12 cellular contexts compared by ENCODE assay signal in genomic region chr3:7800006-7800780, GRCh38.
A peak's percentile ranks its signal among the peaks of the same experiment; 100 is the strongest.
DNase-seq lines count a peak whose midpoint lies in the region; ATAC-seq, FAIRE-seq and TF ChIP-seq lines count a peak whose summit lies in the region.
"Had no signal": no experiment of that assay in that cellular context is flagged by ENCODE, and none has a peak within 500 bp of the region (broad histone marks: within the 10 kb centered on the region; RNA-seq: fewer than 3 reads in every experiment).

No MANE protein-coding gene starts in this region.

- intact Hi-C loops in A673 (cut with micrococcal nuclease; ENCODE audit: unreplicated experiment) = loop anchor here (2.0 to 5.0 kb wide), 3 partner anchors 312 to 617 kb away; no protein-coding TSS in a partner anchor
- intact Hi-C loops in HepG2 (cut with micrococcal nuclease; ENCODE audit: unreplicated experiment) = no loop called here
- intact Hi-C loops in stomach (cut with DNase I; ENCODE audit: low total_unique reads) = no loop called here
- intact Hi-C loops in sigmoid colon (cut with DNase I) = no loop called here

- TF ChIP-seq CTCF in A673 (conservative IDR thresholded peaks at IDR 0.05; ENCODE audit: low read depth, low read length) = peak; percentile 61
- no peak for TF ChIP-seq CTCF in bronchial epithelial cell (IDR thresholded peaks at IDR 0.05; ENCODE audit: insufficient read depth, low read length, severe bottlenecking)
- TF ChIP-seq CTCF in HepG2 (CRISPR knock-in tag; IDR thresholded peaks at IDR 0.05) = no peak
- peak in 2 of 7 experiments; percentile 22 to 25 for TF ChIP-seq CTCF in stomach (IDR thresholded peaks at IDR 0.05)
- no peak for TF ChIP-seq CTCF in sigmoid colon (IDR thresholded peaks at IDR 0.05)

- BruUV-seq in A673 (replicated peaks; lab: Mats Ljungman, UMichigan) = no TSS peak
- BruUV-seq in HepG2 (replicated peaks; lab: Mats Ljungman, UMichigan) = no TSS peak

- no peak for ATAC-seq in HepG2
- ATAC-seq in HG02623 (IDR thresholded peaks at IDR 0.05; ENCODE audit: unreplicated experiment) = no peak
- ATAC-seq: activated T-cell treated with anti-CD3 and anti-CD28 coated beads, Interleukin-2, amount 50 U/mL, for 4 hours had no signal

- H3K4me2 ChIP-seq in HepG2 (ENCODE audit: low read depth, low read length) = no peak overlapping the region
- H3K4me2 ChIP-seq: BLaER1 had no signal

- H3K36me3 ChIP-seq in A673 (ENCODE audit: insufficient read depth, low read length, poor library complexity, severe bottlenecking) = no peaks in the 10 kb centered on the region
- no peaks in the 10 kb centered on the region for H3K36me3 ChIP-seq in bronchial epithelial cell (ENCODE audit: control insufficient read depth, insufficient read depth, low read length)
- no peaks in the 10 kb centered on the region for H3K36me3 ChIP-seq in HepG2 (replicated peaks in 1 of 2; ENCODE audit: control insufficient read depth in 1 of 2, insufficient read depth in 2 of 2, low read length in 2 of 2)
- H3K36me3 ChIP-seq in stomach = no peaks in the 10 kb centered on the region
- no peaks in the 10 kb centered on the region for H3K36me3 ChIP-seq in sigmoid colon
- H3K36me3 ChIP-seq: BLaER1 had no signal

- no peaks in the 10 kb centered on the region for H3K4me1 ChIP-seq in A673 (ENCODE audit: insufficient read depth, low read length, poor library complexity, severe bottlenecking)
- no peaks in the 10 kb centered on the region for H3K4me1 ChIP-seq in HepG2 (ENCODE audit: insufficient read depth, low read length)
- H3K4me1 ChIP-seq in stomach = peaks cover 0 to 5% (median 0%) of the 10 kb centered on the region in 4 donors
- no peaks in the 10 kb centered on the region for H3K4me1 ChIP-seq in sigmoid colon
- H3K4me1 ChIP-seq: BLaER1 had no signal

- FAIRE-seq in bronchial epithelial cell (lab: Jason Lieb, UNC) (no peak), HepG2 (lab: Jason Lieb, UNC) (no peak)

- H3K27me3 ChIP-seq in A673 (replicated peaks; ENCODE audit: insufficient read depth, low read depth, low read length, poor library complexity) (no peaks in the 10 kb centered on the region), bronchial epithelial cell (ENCODE audit: control insufficient read depth, insufficient read depth, low read length) (peaks cover 1% of the 10 kb centered on the region), HepG2 (ENCODE audit: control insufficient read depth in 1 of 2, insufficient read depth in 2 of 2, low read length in 2 of 2) (no peaks in the 10 kb centered on the region), stomach (no peaks in the 10 kb centered on the region), sigmoid colon (no peaks in the 10 kb centered on the region)
- H3K27me3 ChIP-seq: BLaER1 had no signal

- TF ChIP-seq EP300 in HepG2 (IDR thresholded peaks at IDR 0.05; ENCODE audit: low read depth in 2 of 2, low read length in 2 of 2) (no peak), HepG2 (CRISPR knock-in tag; IDR thresholded peaks at IDR 0.05; ENCODE audit: borderline replicate concordance) (no peak), stomach (IDR thresholded peaks at IDR 0.05) (no peak), sigmoid colon (IDR thresholded peaks at IDR 0.05) (no peak)

- H3K9me3 ChIP-seq in A673 (ENCODE audit: low read depth, low read length, poor library complexity, severe bottlenecking) (no peaks in the 10 kb centered on the region), HepG2 (ENCODE audit: low read length) (peaks cover 15% of the 10 kb centered on the region; the same call in 1 of the 2 replicates), stomach (no peaks in the 10 kb centered on the region), sigmoid colon (no peaks in the 10 kb centered on the region)
- H3K9me3 ChIP-seq: BLaER1 had no signal

- no peaks in the 10 kb centered on the region for H4K20me1 ChIP-seq in HepG2 (ENCODE audit: insufficient read depth, low read length)
- H4K20me1 ChIP-seq: BLaER1 had no signal

- 5% methylated on average over 4 of the region's 4 CpGs for WGBS in HepG2 (ENCODE audit: low lambda C conversion rate)
- 46 to 58% (median 54%) methylated on average over 4 of the region's 4 CpGs for WGBS in stomach, 5 donors
- WGBS in sigmoid colon, 2 donors = 50 to 67% methylated on average over 4 of the region's 4 CpGs

- no peak overlapping the region for H2AFZ ChIP-seq in HepG2 (ENCODE audit: low read length)

- H3K4me3 ChIP-seq in A673 (ENCODE audit: low read depth, low read length, poor library complexity, severe bottlenecking) (no peak overlapping the region), bronchial epithelial cell (ENCODE audit: low read depth, low read length) (no peak overlapping the region), HepG2 (replicated peaks in 1 of 3; ENCODE audit: insufficient read depth in 1 of 3, low read depth in 2 of 3, low read length in 3 of 3) (no peak overlapping the region), stomach (no peak overlapping the region), sigmoid colon (no peak overlapping the region)
- H3K4me3 ChIP-seq: BLaER1 had no signal

- CTCF ChIA-PET in A673 (lab: Charles Lee) = interaction anchor here (0.8 to 2.0 kb wide), 3 partner anchors 303 to 617 kb away, joined by 3 to 18 read pairs (median 5); no protein-coding TSS in a partner anchor
- CTCF ChIA-PET in HepG2 (lab: Yijun Ruan, JAX; ENCODE audit: low intra/inter-chr PET ratio, low total read pairs) = no interaction called here

- TF ChIP-seq RAD21 in HepG2 (CRISPR knock-in tag; IDR thresholded peaks at IDR 0.05) = no peak

- H3K79me2 ChIP-seq in HepG2 (ENCODE audit: insufficient read depth, low read length) = no peaks in the 10 kb centered on the region

- POLR2A ChIA-PET in A673 (lab: Charles Lee; ENCODE audit: low non-redundant PET) (no interaction called here), HepG2 (lab: Yijun Ruan, JAX) (no interaction called here)

- in situ Hi-C loops in HepG2 (cut with HindIII; ENCODE audit: extremely low pct_ligation_motif_present, low pct_unique_long_range_greater_than_20kb) = loop anchor here (25.0 kb wide), 1 partner anchor 88 kb away; no protein-coding TSS in a partner anchor

- no peak overlapping the region for H3K9ac ChIP-seq in HepG2 (ENCODE audit: insufficient read depth, low read depth, low read length)
- H3K9ac ChIP-seq: BLaER1 had no signal

- DNase-seq in A673 (ENCODE audit: low spot score) (peak; percentile 52), Kasumi-1 (lab: John Stamatoyannopoulos, UW) (peak; percentile 27 to 62), bronchial epithelial cell (ENCODE audit: low read depth) (peak; percentile 18), HepG2 (ENCODE audit: low spot score) (no peak), stomach (no peak), sigmoid colon (no peak), NCI-H2227 (lab: John Stamatoyannopoulos, UW; ENCODE audit: unreplicated experiment) (no peak)
- DNase-seq: activated T-cell treated with anti-CD3 and anti-CD28 coated beads, Interleukin-2, amount 50 U/mL, for 4 hours; NCI-H2081 treated with DMSO at 0.1 percent for 48 hours; stimulated activated CD4-positive, alpha-beta T cell treated with anti-CD3 and anti-CD28 coated beads, Interleukin-15, amount 100 ng/mL, for 24 hours had no signal

- TF ChIP-seq POLR2A in HepG2 (IDR thresholded peaks at IDR 0.05; ENCODE audit: insufficient read depth in 1 of 2, low read depth in 2 of 2, low read length in 2 of 2) (no peak), stomach (IDR thresholded peaks at IDR 0.05) (no peak), sigmoid colon (IDR thresholded peaks at IDR 0.05) (no peak)

- H3K27ac ChIP-seq in A673 (ENCODE audit: low read depth, low read length, poor library complexity, severe bottlenecking) = no peak overlapping the region
- no peak overlapping the region for H3K27ac ChIP-seq in HepG2 (ENCODE audit: extremely low read length, insufficient read depth, low read length)
- no peak overlapping the region for H3K27ac ChIP-seq in stomach
- no peak overlapping the region for H3K27ac ChIP-seq in sigmoid colon
- H3K27ac ChIP-seq: BLaER1 had no signal

TF ChIP-seq in HepG2, 621 proteins besides CTCF, POLR2A, EP300 and RAD21:
- no peak for TF ChIP-seq SNAPC4 (CRISPR knock-in tag; IDR thresholded peaks at IDR 0.05)
- TF ChIP-seq TAF15 (IDR thresholded peaks at IDR 0.05; ENCODE audit: low read depth, low read length, poor library complexity, severe bottlenecking) = no peak
- no peak for TF ChIP-seq DNMT3B (CRISPR knock-in tag; conservative IDR thresholded peaks at IDR 0.05)
- TF ChIP-seq PITX1 (CRISPR knock-in tag; IDR thresholded peaks at IDR 0.05) = no peak
- no peak for TF ChIP-seq ZFYVE20 (CRISPR knock-in tag; IDR thresholded peaks at IDR 0.05; ENCODE audit: borderline replicate concordance, low read depth)
- 0 out of 2 replicates have a peak, but pooled peaks have one; percentile 12 for TF ChIP-seq CREB1 (IDR thresholded peaks at IDR 0.05)
- TF ChIP-seq CREB1 (CRISPR knock-in tag; IDR thresholded peaks at IDR 0.05) = no peak

Comparison
In these comparisons a context has a peak if more than half of its experiments do, and no peak if none do; other contexts are left out.
1. DNase-seq: peak in A673 (single experiment), Kasumi-1 (2 of 2) and bronchial epithelial cell (single experiment); none in HepG2 (single experiment), stomach (single experiment), sigmoid colon (single experiment) and NCI-H2227 (single experiment).